ENCODE assay signal across 8 cellular contexts in genomic region chr4:89482248-89482647, GRCh38.
DNase-seq lines count a peak whose midpoint lies in the region; ATAC-seq and TF ChIP-seq lines count a peak whose summit lies in the region.

No MANE protein-coding gene starts in this region.

- no peak overlapping the region for H2AFZ ChIP-seq in MM.1S (ENCODE audit: low read length)

- H2AK5ac ChIP-seq in mesendoderm (ENCODE audit: low read length): no peak overlapping the region

- no peaks in the 10 kb centered on the region for H3K9me2 ChIP-seq in MM.1S (replicated peaks; ENCODE audit: insufficient read depth, low read length)

- TF ChIP-seq CTCF in MM.1S (IDR thresholded peaks at IDR 0.05; ENCODE audit: low read length): peak; percentile 42

- no peak overlapping the region for H3K4ac ChIP-seq in mesendoderm (ENCODE audit: low read depth, low read length)

- H4K5ac ChIP-seq in mesendoderm (ENCODE audit: low read length): no peak overlapping the region

- no peak overlapping the region for H4K8ac ChIP-seq in mesendoderm (ENCODE audit: low read depth, low read length)

- H3K27ac ChIP-seq in MM.1S (ENCODE audit: low read length): no peak overlapping the region
- H3K27ac ChIP-seq in mesendoderm (ENCODE audit: low read depth, low read length): no peak overlapping the region

- H2BK5ac ChIP-seq in mesendoderm (ENCODE audit: low read length): no peak overlapping the region

- H3K27me3 Mint-ChIP-seq in activated naive CD8-positive, alpha-beta T cell treated with anti-CD3 and anti-CD28 coated beads, Interleukin-2, amount 10 ng/mL, durations not matched to agents 7 days and 5 days: peaks cover 14% of the 10 kb centered on the region
- no peaks in the 10 kb centered on the region for H3K27me3 Mint-ChIP-seq in activated naive CD8-positive, alpha-beta T cell treated with anti-CD3 and anti-CD28 coated beads for 36 hours

- no peak overlapping the region for H3K23ac ChIP-seq in mesendoderm (ENCODE audit: low read length)

- no peaks in the 10 kb centered on the region for H3F3A ChIP-seq in MM.1S (ENCODE audit: insufficient read depth, low read length)

- no peaks in the 10 kb centered on the region for H3K4me1 ChIP-seq in MM.1S (ENCODE audit: low read length)
- no peaks in the 10 kb centered on the region for H3K4me1 ChIP-seq in adipocyte (ENCODE audit: control insufficient read depth, insufficient read depth, low read length)
- H3K4me1 ChIP-seq in mesendoderm (ENCODE audit: control insufficient read depth, low read depth, low read length): no peaks in the 10 kb centered on the region

- DNase-seq in activated naive CD8-positive, alpha-beta T cell treated with anti-CD3 and anti-CD28 coated beads, Interleukin-2, amount 10 ng/mL, durations not matched to agents 7 days and 5 days: no peak
- no peak for DNase-seq in activated naive CD8-positive, alpha-beta T cell treated with anti-CD3 and anti-CD28 coated beads for 36 hours
- DNase-seq in H7 (peak; percentile 54), MM.1S (peak; percentile 49), adipocyte (ENCODE audit: low read depth) (peak; percentile 43), mesendoderm (peak; percentile 88), NCI-H187 (lab: John Stamatoyannopoulos, UW) (no peak), HK-2 (ENCODE audit: unreplicated experiment) (no peak)

- ATAC-seq in activated naive CD8-positive, alpha-beta T cell treated with anti-CD3 and anti-CD28 coated beads, Interleukin-2, amount 10 ng/mL, durations not matched to agents 7 days and 5 days (ENCODE audit: low read depth): peak; percentile 58

- no peaks in the 10 kb centered on the region for H4K20me1 ChIP-seq in MM.1S (ENCODE audit: insufficient read depth, low read length)

- H3K36me3 ChIP-seq in H7 (replicated peaks; ENCODE audit: control insufficient read depth, insufficient read depth, low read length) (no peaks in the 10 kb centered on the region), MM.1S (replicated peaks; ENCODE audit: insufficient read depth, low read length) (no peaks in the 10 kb centered on the region), adipocyte (ENCODE audit: control insufficient read depth, insufficient read depth, low read length, severe bottlenecking) (no peaks in the 10 kb centered on the region), mesendoderm (ENCODE audit: control insufficient read depth, insufficient read depth, low read length) (no peaks in the 10 kb centered on the region)

- H3K79me2 ChIP-seq in MM.1S (ENCODE audit: low read length) (no peaks in the 10 kb centered on the region), mesendoderm (ENCODE audit: control insufficient read depth, insufficient read depth, low read length) (no peaks in the 10 kb centered on the region)

- peaks cover 7% of the 10 kb centered on the region for H3K9me3 Mint-ChIP-seq in activated naive CD8-positive, alpha-beta T cell treated with anti-CD3 and anti-CD28 coated beads, Interleukin-2, amount 10 ng/mL, durations not matched to agents 7 days and 5 days
- peaks cover 17% of the 10 kb centered on the region for H3K9me3 Mint-ChIP-seq in activated naive CD8-positive, alpha-beta T cell treated with anti-CD3 and anti-CD28 coated beads for 36 hours

- no peak overlapping the region for H3K18ac ChIP-seq in mesendoderm (ENCODE audit: low read length)

- no peaks in the 10 kb centered on the region for H3K9me3 ChIP-seq in MM.1S (replicated peaks; ENCODE audit: insufficient read depth, low read length)
- H3K9me3 ChIP-seq in adipocyte (ENCODE audit: control insufficient read depth, low read length): peaks cover 6% of the 10 kb centered on the region

- no peaks in the 10 kb centered on the region for H3K27me3 ChIP-seq in H7 (ENCODE audit: control insufficient read depth, insufficient read depth, low read length)
- no peaks in the 10 kb centered on the region for H3K27me3 ChIP-seq in MM.1S (replicated peaks; ENCODE audit: insufficient read depth, low read length)
- H3K27me3 ChIP-seq in adipocyte (replicated peaks; ENCODE audit: control insufficient read depth, insufficient read depth, low read length): no peaks in the 10 kb centered on the region
- H3K27me3 ChIP-seq in mesendoderm (ENCODE audit: insufficient read depth, low read length, poor library complexity): no peaks in the 10 kb centered on the region

- no peak overlapping the region for H3K4me3 ChIP-seq in H7 (ENCODE audit: insufficient read depth, low read depth, low read length)
- no peak overlapping the region for H3K4me3 ChIP-seq in MM.1S (ENCODE audit: low read length)
- no peak overlapping the region for H3K4me3 ChIP-seq in adipocyte (ENCODE audit: low read length)
- H3K4me3 ChIP-seq in mesendoderm (ENCODE audit: low read length): no peak overlapping the region

- H3K27ac Mint-ChIP-seq in activated naive CD8-positive, alpha-beta T cell treated with anti-CD3 and anti-CD28 coated beads, Interleukin-2, amount 10 ng/mL, durations not matched to agents 7 days and 5 days: no peak overlapping the region
- no peak overlapping the region for H3K27ac Mint-ChIP-seq in activated naive CD8-positive, alpha-beta T cell treated with anti-CD3 and anti-CD28 coated beads for 36 hours

- no peak overlapping the region for H2BK120ac ChIP-seq in mesendoderm (ENCODE audit: low read depth, low read length)

- no peak overlapping the region for H2BK15ac ChIP-seq in mesendoderm (replicated peaks; ENCODE audit: low read depth)

- no peak overlapping the region for H3K4me3 Mint-ChIP-seq in activated naive CD8-positive, alpha-beta T cell treated with anti-CD3 and anti-CD28 coated beads, Interleukin-2, amount 10 ng/mL, durations not matched to agents 7 days and 5 days
- no peak overlapping the region for H3K4me3 Mint-ChIP-seq in activated naive CD8-positive, alpha-beta T cell treated with anti-CD3 and anti-CD28 coated beads for 36 hours

- H3K9ac ChIP-seq in MM.1S (ENCODE audit: low read length): no peak overlapping the region
- no peak overlapping the region for H3K9ac ChIP-seq in adipocyte (ENCODE audit: low read length)
- no peak overlapping the region for H3K9ac ChIP-seq in mesendoderm (ENCODE audit: low read length)

- no peaks in the 10 kb centered on the region for H3K79me1 ChIP-seq in mesendoderm (ENCODE audit: low read length)

- POLR2A ChIA-PET in activated naive CD8-positive, alpha-beta T cell treated with anti-CD3 and anti-CD28 coated beads, Interleukin-2, amount 10 ng/mL, durations not matched to agents 7 days and 5 days (lab: Charles Lee): interaction anchor here (1.1 kb wide), 1 partner anchor 9 kb away, joined by 4 read pairs; no protein-coding TSS in a partner anchor

- no peak overlapping the region for H3K4me2 ChIP-seq in MM.1S (ENCODE audit: low read depth, low read length)
- no peak overlapping the region for H3K4me2 ChIP-seq in mesendoderm (ENCODE audit: low read length)

- H3K36me3 Mint-ChIP-seq in activated naive CD8-positive, alpha-beta T cell treated with anti-CD3 and anti-CD28 coated beads, Interleukin-2, amount 10 ng/mL, durations not matched to agents 7 days and 5 days: peaks cover 4% of the 10 kb centered on the region
- peaks cover 3% of the 10 kb centered on the region for H3K36me3 Mint-ChIP-seq in activated naive CD8-positive, alpha-beta T cell treated with anti-CD3 and anti-CD28 coated beads for 36 hours

- H3K56ac ChIP-seq in mesendoderm (ENCODE audit: low read length): no peak overlapping the region

- no peaks in the 10 kb centered on the region for H3K4me1 Mint-ChIP-seq in activated naive CD8-positive, alpha-beta T cell treated with anti-CD3 and anti-CD28 coated beads, Interleukin-2, amount 10 ng/mL, durations not matched to agents 7 days and 5 days
- H3K4me1 Mint-ChIP-seq in activated naive CD8-positive, alpha-beta T cell treated with anti-CD3 and anti-CD28 coated beads for 36 hours: no peaks in the 10 kb centered on the region

Comparison
In these comparisons a context has a peak if more than half of its experiments do, and no peak if none do; other contexts are left out.
1. DNase-seq: peak in H7 (single experiment), MM.1S (single experiment), adipocyte (single experiment) and mesendoderm (single experiment); none in activated naive CD8-positive, alpha-beta T cell treated with anti-CD3 and anti-CD28 coated beads, Interleukin-2, amount 10 ng/mL, durations not matched to agents 7 days and 5 days (single experiment), activated naive CD8-positive, alpha-beta T cell treated with anti-CD3 and anti-CD28 coated beads for 36 hours (single experiment), NCI-H187 (0 of 2) and HK-2 (single experiment).